ENCODE assay signal across 8 cellular contexts in genomic region chr21:8428668-8429482, GRCh38.
DNase-seq lines count a peak whose midpoint lies in the region; ATAC-seq, FAIRE-seq and TF ChIP-seq lines count a peak whose summit lies in the region.
"Not testable (repeated sequence)": the region's sequence is repeated elsewhere in the genome, so short reads cannot be mapped to it uniquely, and the experiment has no call there.

No MANE protein-coding gene starts in this region.

- not testable (repeated sequence) for H2AFZ ChIP-seq in DND-41 (ENCODE audit: low read depth, low read length)

- H3K4me2 ChIP-seq in DND-41 (ENCODE audit: insufficient read depth, low read length): not testable (repeated sequence)

- no CpG with 5 or more reads among the region's 44 CpGs for WGBS in pancreas, 2 donors

- not testable (repeated sequence) for H3K4me1 ChIP-seq in DND-41 (ENCODE audit: insufficient read depth, low read length); pancreas

- not testable (repeated sequence) for H3K9me3 ChIP-seq in DND-41 (ENCODE audit: insufficient read depth, low read length, severe bottlenecking); T-helper 17 cell (ENCODE audit: control insufficient read depth, low read length, poor library complexity, severe bottlenecking); pancreas

- H3K4me1 Mint-ChIP-seq in T-helper 17 cell: not testable (repeated sequence)

- H3K27me3 Mint-ChIP-seq in T-helper 17 cell: not testable (repeated sequence)

- not testable (repeated sequence) for H3K79me2 ChIP-seq in DND-41 (ENCODE audit: insufficient read depth, low read length)

- not testable (repeated sequence) for H3K4me3 Mint-ChIP-seq in T-helper 17 cell

- H4K20me1 ChIP-seq in DND-41 (ENCODE audit: insufficient read depth, low read length): not testable (repeated sequence)

- not testable (repeated sequence) for H3K27me3 ChIP-seq in DND-41 (ENCODE audit: insufficient read depth, low read length, poor library complexity); pancreas

- not testable (repeated sequence) for H3K36me3 ChIP-seq in DND-41 (ENCODE audit: insufficient read depth, low read length); pancreas

- not testable (repeated sequence) for DNase-seq in DND-41; T-helper 17 cell; Right ventricle myocardium inferior (ENCODE audit: missing footprints); pancreas

- peak; percentile 81 for ATAC-seq in DND-41 (ENCODE audit: insufficient read depth, low read depth)
- peak; percentile 79 for ATAC-seq in GM19324 (IDR thresholded peaks at IDR 0.05; ENCODE audit: low FRiP score, unreplicated experiment)
- peak; percentile 73 for ATAC-seq in GM21576 (IDR thresholded peaks at IDR 0.05; ENCODE audit: unreplicated experiment)
- ATAC-seq in HG02885 (IDR thresholded peaks at IDR 0.05; ENCODE audit: poor library complexity, unreplicated experiment): peak; percentile 81
- ATAC-seq in HG03342 (IDR thresholded peaks at IDR 0.05; ENCODE audit: unreplicated experiment): peak; percentile 64
- peak; percentile 72 for ATAC-seq in T-helper 17 cell
- ATAC-seq in Right ventricle myocardium inferior: peak; percentile 87
- ATAC-seq in pancreas: peak; percentile 69 to 85 (median 77)

- not testable (repeated sequence) for FAIRE-seq in pancreas (lab: Jason Lieb, UNC)

- H3K9ac ChIP-seq in DND-41 (ENCODE audit: low read depth, low read length): not testable (repeated sequence)

- H3K4me3 ChIP-seq in DND-41 (ENCODE audit: low read depth in 1 of 2, low read length in 2 of 2); pancreas: not testable (repeated sequence)

- not testable (repeated sequence) for H3K27ac ChIP-seq in DND-41 (ENCODE audit: low read length); pancreas

- H3K36me3 Mint-ChIP-seq in T-helper 17 cell (ENCODE audit: low read depth): not testable (repeated sequence)

- intact Hi-C loops in Right ventricle myocardium inferior (cut with DNase I); pancreas (cut with DNase I): not testable (repeated sequence)

- TF ChIP-seq CTCF in DND-41 (IDR thresholded peaks at IDR 0.05; ENCODE audit: borderline replicate concordance, extremely low read depth, low read length, poor library complexity, severe bottlenecking); pancreas (IDR thresholded peaks at IDR 0.05): not testable (repeated sequence)

- not testable (repeated sequence) for H3K27ac Mint-ChIP-seq in T-helper 17 cell
